ENCODE assay signal across 11 cellular contexts in genomic region chr15:94671845-94672524, GRCh38.
A peak's percentile ranks its signal among the peaks of the same experiment; 100 is the strongest.
DNase-seq lines count a peak whose midpoint lies in the region; ATAC-seq and TF ChIP-seq lines count a peak whose summit lies in the region.
"Had no signal": no experiment of that assay in that cellular context is flagged by ENCODE, and none has a peak within 500 bp of the region (broad histone marks: within the 10 kb centered on the region; RNA-seq: fewer than 3 reads in every experiment).

No MANE protein-coding gene starts in this region.

- TF ChIP-seq CTCF in tibial nerve (IDR thresholded peaks at IDR 0.05): peak in 2 of 5 experiments; percentile 22 to 24

- peak in 1 of 2 donors; percentile 35 for TF ChIP-seq POLR2A in tibial nerve (IDR thresholded peaks at IDR 0.05)

- 11 to 19% methylated on average over 8 of the region's 8 CpGs for WGBS in tibial nerve, 2 donors

- peak overlapping the region in 2 of 4 donors; percentile 1 to 39 for H3K4me3 ChIP-seq in tibial nerve
- H3K4me3 ChIP-seq: SJSA1 had no signal

- H3K27me3 ChIP-seq in tibial nerve: no peaks in the 10 kb centered on the region
- H3K27me3 ChIP-seq: SJSA1 had no signal

- DNase-seq in NCI-H1417 (lab: John Stamatoyannopoulos, UW) (peak in 2 of 3 experiments; percentile 22 to 53), NCI-H1417 treated with DMSO at 0.1 percent for 48 hours (lab: John Stamatoyannopoulos, UW) (no peak), ecto neural progenitor cell (ENCODE audit: low spot score) (peak; percentile 68), lung microvascular endothelial cell (ENCODE audit: low read depth in 2 of 2) (peak; percentile 17 to 94), tibial nerve (ENCODE audit: low spot score in 2 of 2) (peak in 1 of 2 donors; percentile 31), posterior cingulate gyrus (no peak)
- DNase-seq: activated T-cell treated with anti-CD3 and anti-CD28 coated beads, Interleukin-2, amount 50 U/mL, for 4 hours; natural killer cell had no signal

- no peak for ATAC-seq in SK-N-SH treated with all-trans-retinoic acid at 6 μM for 48 hours
- ATAC-seq in GM21367 (IDR thresholded peaks at IDR 0.05; ENCODE audit: unreplicated experiment): no peak
- ATAC-seq: activated T-cell treated with anti-CD3 and anti-CD28 coated beads, Interleukin-2, amount 50 U/mL, for 4 hours; natural killer cell had no signal

- H3K9me3 ChIP-seq in tibial nerve: no peaks in the 10 kb centered on the region
- H3K9me3 ChIP-seq: SJSA1 had no signal

- H3K4me1 ChIP-seq in tibial nerve: peaks cover 0 to 26% (median 3%) of the 10 kb centered on the region in 4 donors
- H3K4me1 ChIP-seq: SJSA1 had no signal

- H3K27ac ChIP-seq in tibial nerve: peak overlapping the region; percentile 51 to 84 (median 68)
- H3K27ac ChIP-seq: SJSA1 had no signal

- intact Hi-C loops in posterior cingulate gyrus (cut with DNase I): loop anchor here (2.0 to 5.0 kb wide), 2 partner anchors 620 to 1673 kb away; no protein-coding TSS in a partner anchor

- TF ChIP-seq EP300 in tibial nerve (IDR thresholded peaks at IDR 0.05): peak in 1 of 2 donors; percentile 60

- no peaks in the 10 kb centered on the region for H3K36me3 ChIP-seq in tibial nerve
- H3K36me3 ChIP-seq: SJSA1 had no signal

TF ChIP-seq in SK-N-SH treated with all-trans-retinoic acid at 6 μM for 48 hours, 23 proteins besides CTCF, POLR2A, EP300 and RAD21:
- TF ChIP-seq SNAI2 (CRISPR knock-in tag; IDR thresholded peaks at IDR 0.05) (no peak), TSHZ2 (CRISPR knock-in tag; IDR thresholded peaks at IDR 0.05) (no peak), CSDC2 (CRISPR knock-in tag; IDR thresholded peaks at IDR 0.05) (no peak), PPARA (CRISPR knock-in tag; IDR thresholded peaks at IDR 0.05; ENCODE audit: borderline replicate concordance) (no peak), ESRRG (CRISPR knock-in tag; IDR thresholded peaks at IDR 0.05) (no peak), ZNF8 (CRISPR knock-in tag; IDR thresholded peaks at IDR 0.05) (no peak), OSR1 (CRISPR knock-in tag; IDR thresholded peaks at IDR 0.05) (no peak), BACH2 (CRISPR knock-in tag; IDR thresholded peaks at IDR 0.05; ENCODE audit: borderline replicate concordance) (no peak), POU6F1 (CRISPR knock-in tag; IDR thresholded peaks at IDR 0.05; ENCODE audit: borderline replicate concordance, low read depth) (no peak), ISL1 (CRISPR knock-in tag; IDR thresholded peaks at IDR 0.05) (no peak), ARNTL (CRISPR knock-in tag; IDR thresholded peaks at IDR 0.05; ENCODE audit: borderline replicate concordance, low read depth) (no peak), ZNF70 (CRISPR knock-in tag; IDR thresholded peaks at IDR 0.05) (no peak), TOX (CRISPR knock-in tag; IDR thresholded peaks at IDR 0.05; ENCODE audit: borderline replicate concordance) (no peak), ZC3H10 (CRISPR knock-in tag; IDR thresholded peaks at IDR 0.05) (no peak), GLIS3 (CRISPR knock-in tag; IDR thresholded peaks at IDR 0.05) (no peak)

Comparison
In these comparisons a context has a peak if more than half of its experiments do, and no peak if none do; other contexts are left out.
1. DNase-seq: peak in NCI-H1417 (2 of 3), ecto neural progenitor cell (single experiment) and lung microvascular endothelial cell (2 of 2); none in NCI-H1417 treated with DMSO at 0.1 percent for 48 hours (single experiment) and posterior cingulate gyrus (0 of 10).